In genomic region chr3:123141276-123141675, GRCh38 we compare ENCODE assay signal across 19 cellular contexts.
"Had no signal": no experiment of that assay in that cellular context is flagged by ENCODE, and none has a peak within 500 bp of the region (broad histone marks: within the 10 kb centered on the region; RNA-seq: fewer than 3 reads in every experiment).

No MANE protein-coding gene starts in this region.

- H3K9me3 ChIP-seq: MG63, SK-N-SH had no signal

- H3K27ac ChIP-seq: RWPE1 had no signal

- DNase-seq: KBM-7, MG63, NCI-H1092, NCI-H1105 treated with DMSO at 0.1 percent for 48 hours, NCI-H1417 treated with DMSO at 0.1 percent for 48 hours, NCI-H146, NCI-H1930, NCI-H2081, NCI-H2107, NCI-H226, NCI-H446, NCI-H510A, NCI-H524 treated with DMSO at 0.1 percent for 48 hours, NCI-H69, NCI-H774, PC-3, SHP77, SK-N-SH had no signal

- ATAC-seq: PC-3 had no signal

- H3K9ac ChIP-seq: SK-N-SH had no signal

- H3K27me3 ChIP-seq: MG63 had no signal

- H3K4me2 ChIP-seq: SK-N-SH had no signal

- H3K4me3 ChIP-seq: MG63 had no signal
